ENCODE assay signal across 11 cellular contexts in genomic region chr12:130754234-130755001, GRCh38. TPM values are rescaled to one million over a fixed set of nuclear protein-coding genes. Genes with fewer than 3 reads are reported as not detected.
DNase-seq lines count a peak whose midpoint lies in the region; ATAC-seq and TF ChIP-seq lines count a peak whose summit lies in the region.
"Had no signal": no experiment of that assay in that cellular context is flagged by ENCODE, and none has a peak within 500 bp of the region (broad histone marks: within the 10 kb centered on the region; RNA-seq: fewer than 3 reads in every experiment).

No MANE protein-coding gene starts in this region.

- ATAC-seq in HG02678 (IDR thresholded peaks at IDR 0.05; ENCODE audit: unreplicated experiment), result no peak
- ATAC-seq: esophagus mucosa, upper lobe of right lung had no signal

- H3K27me3 Mint-ChIP-seq in activated naive CD4-positive, alpha-beta T cell treated with anti-CD3 and anti-CD28 coated beads, Interleukin-2, amount 50 U/mL, for 24 hours, result peaks cover 1% of the 10 kb centered on the region
- peaks cover 10% of the 10 kb centered on the region for H3K27me3 Mint-ChIP-seq in endothelial cell (ENCODE audit: unreplicated experiment)

- H3K9me3 Mint-ChIP-seq in activated naive CD4-positive, alpha-beta T cell treated with anti-CD3 and anti-CD28 coated beads, Interleukin-2, amount 50 U/mL, for 24 hours, result peaks cover 7% of the 10 kb centered on the region
- peaks cover 12% of the 10 kb centered on the region for H3K9me3 Mint-ChIP-seq in endothelial cell (ENCODE audit: unreplicated experiment)

- DNase-seq in activated naive CD4-positive, alpha-beta T cell (lab: John Stamatoyannopoulos, UW), result no peak
- peak; percentile 41 for DNase-seq in RKO (ENCODE audit: low spot score)
- no peak for DNase-seq in endothelial cell (ENCODE audit: low spot score)
- DNase-seq in GM13977 (ENCODE audit: low spot score), result no peak
- DNase-seq in HUDEP-2 (lab: John Stamatoyannopoulos, UW; ENCODE audit: unreplicated experiment in 76 of 76), result no peak
- no peak for DNase-seq in NCI-H1092 treated with DMSO at 0.1 percent for 48 hours (lab: John Stamatoyannopoulos, UW)
- DNase-seq: NCI-H187 treated with DMSO at 0.1 percent for 48 hours, upper lobe of right lung had no signal

- H3K4me1 Mint-ChIP-seq in activated naive CD4-positive, alpha-beta T cell treated with anti-CD3 and anti-CD28 coated beads, Interleukin-2, amount 50 U/mL, for 24 hours, result peaks cover 7% of the 10 kb centered on the region
- no peaks in the 10 kb centered on the region for H3K4me1 Mint-ChIP-seq in endothelial cell (ENCODE audit: unreplicated experiment)

- no peak for TF ChIP-seq CTCF in endothelial cell (IDR thresholded peaks at IDR 0.05; ENCODE audit: unreplicated experiment)
- no peak for TF ChIP-seq CTCF in GM13977 (IDR thresholded peaks at IDR 0.05; ENCODE audit: extremely low read depth, insufficient read depth, missing control alignments)

- peak overlapping the region; percentile 41 for H3K4me3 Mint-ChIP-seq in activated naive CD4-positive, alpha-beta T cell treated with anti-CD3 and anti-CD28 coated beads, Interleukin-2, amount 50 U/mL, for 24 hours
- no peak overlapping the region for H3K4me3 Mint-ChIP-seq in endothelial cell (ENCODE audit: unreplicated experiment)

- in situ Hi-C loops in GM13977 (cut with MboI; ENCODE audit: low pct_unique_long_range_greater_than_20kb, low sequenced_read_pairs, unreplicated experiment), result loop anchor here (25.0 kb wide), 1 partner anchor 717 kb away; no protein-coding TSS in a partner anchor

- H3K36me3 Mint-ChIP-seq in activated naive CD4-positive, alpha-beta T cell treated with anti-CD3 and anti-CD28 coated beads, Interleukin-2, amount 50 U/mL, for 24 hours, result peaks cover 2% of the 10 kb centered on the region
- peaks cover 4% of the 10 kb centered on the region for H3K36me3 Mint-ChIP-seq in endothelial cell (ENCODE audit: low read depth, unreplicated experiment)

- peak overlapping the region; percentile 93 for H3K27ac Mint-ChIP-seq in activated naive CD4-positive, alpha-beta T cell treated with anti-CD3 and anti-CD28 coated beads, Interleukin-2, amount 50 U/mL, for 24 hours
- H3K27ac Mint-ChIP-seq in endothelial cell (ENCODE audit: unreplicated experiment), result peak overlapping the region; percentile 83

RNA-seq across cellular contexts. Expression of gene RIMBP2, which starts 38.3 kb away (rescaled TPM):
- 1.4 TPM for total RNA-seq in endothelial cell (ENCODE audit: unreplicated experiment)
